ENCODE assay signal across 8 cellular contexts in the genomic region with DNA sequence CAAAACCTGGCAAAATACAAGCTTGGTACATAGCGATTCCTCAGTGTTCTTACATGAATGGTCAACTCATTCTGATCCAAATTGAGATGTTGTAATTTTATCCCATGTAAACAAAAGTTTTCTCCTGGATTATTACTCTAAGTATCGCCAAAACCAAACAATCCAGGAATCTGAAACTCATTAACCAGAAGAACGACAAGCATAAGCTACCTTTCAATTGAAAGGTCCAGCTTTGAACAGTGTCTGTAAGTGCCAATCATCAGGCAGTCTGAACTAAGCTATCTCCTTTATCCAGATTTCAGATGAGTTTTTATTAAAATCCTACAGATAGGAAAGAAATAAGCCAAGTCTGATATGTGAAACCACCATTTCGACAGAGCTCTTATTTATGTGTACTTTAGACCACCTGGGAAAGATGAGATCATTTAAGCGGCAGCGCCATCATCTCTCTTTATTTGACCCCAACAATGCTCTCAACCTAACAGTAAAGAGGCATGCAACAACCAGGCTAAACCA. TPM values are rescaled to one million over a fixed set of nuclear protein-coding genes. Genes with fewer than 3 reads are reported as not detected.
DNase-seq lines count a peak whose midpoint lies in the region; ATAC-seq and TF ChIP-seq lines count a peak whose summit lies in the region.

No MANE protein-coding gene starts in this region.

- ATAC-seq in heart right ventricle (no peak), Right ventricle myocardium superior (ENCODE audit: poor library complexity) (no peak), right lobe of liver (peak in 1 of 4 donors; percentile 22), sciatic nerve (no peak)

- WGBS in heart right ventricle, 2 donors, result 9 to 10% methylated on average over 6 of the region's 6 CpGs
- WGBS in right lobe of liver (ENCODE audit: insufficient coverage, low coverage, low lambda C conversion rate, missing lambda C conversion rate), result 5% methylated on average over 6 of the region's 6 CpGs

- no peaks in the 10 kb centered on the region for H3K27me3 ChIP-seq in heart right ventricle
- H3K27me3 ChIP-seq in adipocyte (replicated peaks; ENCODE audit: control insufficient read depth, insufficient read depth, low read length), result no peaks in the 10 kb centered on the region
- H3K27me3 ChIP-seq in right lobe of liver, result no peaks in the 10 kb centered on the region
- H3K27me3 ChIP-seq in uterus, result no peaks in the 10 kb centered on the region

- intact Hi-C loops in heart right ventricle (cut with DNase I) (loop anchor here in 5 of 10 donors (5.0 to 10.0 kb wide), 5 partner anchors 60 to 230 kb away; a partner anchor contains a TSS), Right ventricle myocardium superior (cut with DNase I) (no loop called here), right lobe of liver (cut with DNase I) (no loop called here), uterus (cut with DNase I; ENCODE audit: low total_unique reads) (loop anchor here (5.0 kb wide), 1 partner anchor 163 kb away; a partner anchor contains a TSS), sciatic nerve (cut with DNase I) (no loop called here)

- DNase-seq in heart right ventricle (no peak), Right ventricle myocardium superior (no peak), adipocyte (ENCODE audit: low read depth) (peak; percentile 63), right lobe of liver (no peak), uterus (no peak), AML-193 (lab: John Stamatoyannopoulos, UW) (no peak), sciatic nerve (ENCODE audit: low spot score) (no peak), hepatic stellate cell (ENCODE audit: low spot score) (no peak)

- peak overlapping the region in 9 of 10 donors; percentile 11 to 99 (median 96) for H3K27ac ChIP-seq in heart right ventricle
- peak overlapping the region; percentile 84 to 90 (median 89) for H3K27ac ChIP-seq in right lobe of liver
- H3K27ac ChIP-seq in uterus, result peak overlapping the region; percentile 91 to 100

- H3K9ac ChIP-seq in adipocyte (ENCODE audit: low read length), result peak overlapping the region; percentile 92

- TF ChIP-seq CTCF in heart right ventricle (IDR thresholded peaks at IDR 0.05) (no peak), right lobe of liver (IDR thresholded peaks at IDR 0.05) (no peak), uterus (IDR thresholded peaks at IDR 0.05) (no peak)

- peak overlapping the region; percentile 73 to 96 (median 90) for H3K4me3 ChIP-seq in heart right ventricle
- peak overlapping the region; percentile 97 for H3K4me3 ChIP-seq in adipocyte (ENCODE audit: low read length)
- peak overlapping the region; percentile 62 to 82 (median 80) for H3K4me3 ChIP-seq in right lobe of liver
- peak overlapping the region; percentile 56 to 65 for H3K4me3 ChIP-seq in uterus

- H3K36me3 ChIP-seq in heart right ventricle, result no peaks in the 10 kb centered on the region
- no peaks in the 10 kb centered on the region for H3K36me3 ChIP-seq in adipocyte (ENCODE audit: control insufficient read depth, insufficient read depth, low read length, severe bottlenecking)
- H3K36me3 ChIP-seq in right lobe of liver, result no peaks in the 10 kb centered on the region
- no peaks in the 10 kb centered on the region for H3K36me3 ChIP-seq in uterus

- no peak for TF ChIP-seq POLR2A in right lobe of liver (IDR thresholded peaks at IDR 0.05)
- no peak for TF ChIP-seq POLR2A in uterus (IDR thresholded peaks at IDR 0.05)

- peaks cover 5 to 60% (median 54%) of the 10 kb centered on the region in 9 donors for H3K4me1 ChIP-seq in heart right ventricle
- peaks cover 41% of the 10 kb centered on the region for H3K4me1 ChIP-seq in adipocyte (ENCODE audit: control insufficient read depth, insufficient read depth, low read length)
- peaks cover 0 to 29% (median 10%) of the 10 kb centered on the region in 4 donors for H3K4me1 ChIP-seq in right lobe of liver
- peaks cover 0 to 4% of the 10 kb centered on the region in 2 donors for H3K4me1 ChIP-seq in uterus

- H3K9me3 ChIP-seq in heart right ventricle (peaks cover 0 to 10% (median 0%) of the 10 kb centered on the region in 11 donors), adipocyte (ENCODE audit: control insufficient read depth, low read length) (no peaks in the 10 kb centered on the region), right lobe of liver (no peaks in the 10 kb centered on the region), uterus (no peaks in the 10 kb centered on the region)

RNA-seq across cellular contexts. Expression of a gene that starts 2.3 kb away (rescaled TPM):
- total RNA-seq in heart right ventricle (10 to 100 TPM; 17.2 to 24.2 (median 20.1) TPM), Right ventricle myocardium superior (16.4 TPM), right lobe of liver (10 to 100 TPM in 2 of 6 experiments, 1 to 10 TPM in 4; 8.2 to 13.6 (median 9.6) TPM), uterus (10 to 100 TPM; 20.7 to 69.4 (median 40.7) TPM), sciatic nerve (31.9 TPM)
- 1 to 10 TPM; 6.8 to 7.2 TPM for polyA plus RNA-seq in heart right ventricle
